ENCODE assay signal across 18 cellular contexts in the genomic region with DNA sequence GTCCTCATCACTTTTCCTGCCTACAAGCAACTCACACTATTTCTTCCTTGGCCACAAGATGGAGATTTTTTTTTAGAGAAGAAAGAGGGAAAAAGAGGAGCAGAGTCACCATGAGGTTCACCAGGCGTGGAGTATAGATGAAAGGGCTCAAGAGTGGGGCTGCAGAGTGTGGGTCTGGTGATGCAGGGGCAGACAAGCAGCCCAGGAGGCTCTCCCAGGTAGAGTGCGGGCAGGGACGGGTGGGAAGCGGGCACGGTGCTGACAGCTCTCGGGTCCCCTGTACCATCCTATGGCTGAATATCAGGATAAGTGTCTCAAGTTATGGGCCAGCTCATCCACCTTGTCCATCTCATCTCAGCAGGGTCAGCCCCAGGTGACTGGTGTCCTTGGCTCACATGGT.
DNase-seq lines count a peak whose midpoint lies in the region; ATAC-seq, FAIRE-seq and TF ChIP-seq lines count a peak whose summit lies in the region.
"Had no signal": no experiment of that assay in that cellular context is flagged by ENCODE, and none has a peak within 500 bp of the region (broad histone marks: within the 10 kb centered on the region; RNA-seq: fewer than 3 reads in every experiment).

No MANE protein-coding gene starts in this region.

- no TSS peak for BruUV-seq in A673 (replicated peaks; lab: Mats Ljungman, UMichigan)

- no peak overlapping the region for H3K4me2 ChIP-seq in astrocyte (ENCODE audit: low read length)
- H3K4me2 ChIP-seq: BLaER1 treated with 17β-estradiol and CSF1 and Interleukin-3, amounts not matched to agents 10 nM and 100 nM had no signal

- H3K79me2 ChIP-seq in astrocyte (ENCODE audit: insufficient read depth, low read length), result no peaks in the 10 kb centered on the region

- H3K27ac Mint-ChIP-seq in astrocyte (ENCODE audit: unreplicated experiment), result peak overlapping the region; percentile 69
- H3K27ac Mint-ChIP-seq: B cell; CD4-positive, CD25-positive, alpha-beta regulatory T cell; CD8-positive, alpha-beta memory T cell had no signal

- H3K36me3 ChIP-seq in A673 (ENCODE audit: insufficient read depth, low read length, poor library complexity, severe bottlenecking), result no peaks in the 10 kb centered on the region
- H3K36me3 ChIP-seq in astrocyte (ENCODE audit: insufficient read depth, low read length), result no peaks in the 10 kb centered on the region
- H3K36me3 ChIP-seq: BLaER1 treated with 17β-estradiol and CSF1 and Interleukin-3, amounts not matched to agents 10 nM and 100 nM; HAP-1 had no signal

- CTCF ChIA-PET in A673 (lab: Charles Lee), result no interaction called here

- no peak for ATAC-seq in GM21423 (IDR thresholded peaks at IDR 0.05; ENCODE audit: unreplicated experiment)

- H3K4me3 ChIP-seq in A673 (ENCODE audit: low read depth, low read length, poor library complexity, severe bottlenecking), result no peak overlapping the region
- H3K4me3 ChIP-seq in astrocyte (ENCODE audit: insufficient read depth, low read depth, low read length), result no peak overlapping the region
- H3K4me3 ChIP-seq: BLaER1 treated with 17β-estradiol and CSF1 and Interleukin-3, amounts not matched to agents 10 nM and 100 nM; HAP-1 had no signal

- peaks cover 6% of the 10 kb centered on the region for H3K4me1 Mint-ChIP-seq in astrocyte (ENCODE audit: low read depth, unreplicated experiment)
- H3K4me1 Mint-ChIP-seq: B cell; CD4-positive, CD25-positive, alpha-beta regulatory T cell; CD8-positive, alpha-beta memory T cell had no signal

- no peaks in the 10 kb centered on the region for H3K36me3 Mint-ChIP-seq in astrocyte (ENCODE audit: low read depth, unreplicated experiment)
- H3K36me3 Mint-ChIP-seq: CD4-positive, CD25-positive, alpha-beta regulatory T cell; CD8-positive, alpha-beta memory T cell had no signal

- H4K20me1 ChIP-seq in astrocyte (ENCODE audit: insufficient read depth, low read length), result no peaks in the 10 kb centered on the region

- no peak overlapping the region for H3K27ac ChIP-seq in A673 (ENCODE audit: low read depth, low read length, poor library complexity, severe bottlenecking)
- no peak overlapping the region for H3K27ac ChIP-seq in astrocyte (ENCODE audit: low read depth, low read length)
- H3K27ac ChIP-seq: BLaER1 treated with 17β-estradiol and CSF1 and Interleukin-3, amounts not matched to agents 10 nM and 100 nM; HL-60 had no signal

- no peak for FAIRE-seq in astrocyte (lab: Jason Lieb, UNC)
- FAIRE-seq: GM12892, GM18507 had no signal

- peaks cover 59% of the 10 kb centered on the region for H3K27me3 Mint-ChIP-seq in astrocyte (ENCODE audit: low read depth, unreplicated experiment)
- H3K27me3 Mint-ChIP-seq: B cell had no signal

- intact Hi-C loops in A673 (cut with micrococcal nuclease; ENCODE audit: unreplicated experiment) (no loop called here), posterior vena cava (cut with DNase I) (no loop called here)

- H3K9me3 ChIP-seq in A673 (ENCODE audit: low read depth, low read length, poor library complexity, severe bottlenecking) (no peaks in the 10 kb centered on the region), astrocyte (ENCODE audit: insufficient read depth, low read depth, low read length) (peaks cover 10% of the 10 kb centered on the region)
- H3K9me3 ChIP-seq: HAP-1 had no signal

- no peak overlapping the region for H2AFZ ChIP-seq in astrocyte (ENCODE audit: low read depth, low read length)

- TF ChIP-seq CTCF in A673 (conservative IDR thresholded peaks at IDR 0.05; ENCODE audit: low read depth, low read length) (peak; percentile 25; the same call in 1 of the 2 replicates), astrocyte (IDR thresholded peaks at IDR 0.05; ENCODE audit: insufficient read depth, low read depth, low read length) (no peak)

- H3K27me3 ChIP-seq in A673 (replicated peaks; ENCODE audit: insufficient read depth, low read depth, low read length, poor library complexity), result peaks cover 17% of the 10 kb centered on the region
- no peaks in the 10 kb centered on the region for H3K27me3 ChIP-seq in astrocyte (ENCODE audit: insufficient read depth, low read length)

- H3K4me1 ChIP-seq in A673 (ENCODE audit: insufficient read depth, low read length, poor library complexity, severe bottlenecking) (peaks cover 7% of the 10 kb centered on the region), astrocyte (ENCODE audit: insufficient read depth, low read length) (no peaks in the 10 kb centered on the region)
- H3K4me1 ChIP-seq: HAP-1 had no signal

- no peak overlapping the region for H3K9ac ChIP-seq in astrocyte (ENCODE audit: low read length)
- H3K9ac ChIP-seq: BLaER1 treated with 17β-estradiol and CSF1 and Interleukin-3, amounts not matched to agents 10 nM and 100 nM had no signal

- POLR2A ChIA-PET in A673 (lab: Charles Lee; ENCODE audit: low non-redundant PET), result no interaction called here

- peaks cover 24% of the 10 kb centered on the region for H3K9me3 Mint-ChIP-seq in astrocyte (ENCODE audit: unreplicated experiment)

- no peak overlapping the region for H3K4me3 Mint-ChIP-seq in astrocyte (ENCODE audit: unreplicated experiment)
- H3K4me3 Mint-ChIP-seq: B cell; CD4-positive, CD25-positive, alpha-beta regulatory T cell; CD8-positive, alpha-beta memory T cell had no signal

- DNase-seq in A673 (ENCODE audit: low spot score) (peak; percentile 10), astrocyte (ENCODE audit: low read depth) (no peak), islet precursor cell (peak; percentile 22), posterior vena cava (ENCODE audit: low spot score) (peak; percentile 62), NCI-H2196 (lab: John Stamatoyannopoulos, UW; ENCODE audit: unreplicated experiment) (no peak), NCI-H1436 treated with DMSO at 0.1 percent for 48 hours (lab: John Stamatoyannopoulos, UW) (no peak)
- DNase-seq: 8988T; CD4-positive, CD25-positive, alpha-beta regulatory T cell; CD8-positive, alpha-beta memory T cell; COR-L47; GDM1 had no signal

Comparison
In these comparisons a context has a peak if more than half of its experiments do, and no peak if none do; other contexts are left out.
1. DNase-seq: peak in A673 (single experiment), islet precursor cell (single experiment) and posterior vena cava (single experiment); none in astrocyte (single experiment), NCI-H2196 (single experiment) and NCI-H1436 treated with DMSO at 0.1 percent for 48 hours (single experiment).